In genomic region chr14:24085215-24085614, GRCh38 we compare ENCODE assay signal across 26 cellular contexts. TPM values are rescaled to one million over a fixed set of nuclear protein-coding genes. Genes with fewer than 3 reads are reported as not detected.
"Had no signal": no experiment of that assay in that cellular context is flagged by ENCODE, and none has a peak within 500 bp of the region (broad histone marks: within the 10 kb centered on the region; RNA-seq: fewer than 3 reads in every experiment).

No MANE protein-coding gene starts in this region.

- H3K4me3 Mint-ChIP-seq: memory B cell; natural killer cell treated with Interleukin-12 subunit alpha and Interleukin-12 subunit beta and Interleukin-15 and Interleukin-18, amount 100 ng/mL, for 72 hours; neural progenitor cell; stimulated activated memory B cell treated with anti-CD40 and anti-IgM and Interleukin-4, amounts not matched to agents 10 μg/mL and 1 μg/mL and 100 μg/mL, for 72 hours had no signal

- ATAC-seq: left lobe of liver; natural killer cell treated with Interleukin-12 subunit alpha and Interleukin-12 subunit beta and Interleukin-15 and Interleukin-18, amount 100 ng/mL, for 72 hours; psoas muscle; right cardiac atrium; stimulated activated memory B cell treated with anti-CD40 and anti-IgM and Interleukin-4, amounts not matched to agents 10 μg/mL and 1 μg/mL and 100 μg/mL, for 72 hours; stimulated activated naive CD8-positive, alpha-beta T cell treated with anti-CD3 and anti-CD28 coated beads, Interleukin-15, Interleukin-2, amounts not matched to agents 100 U/mL and 50 U/mL, for 24 hours had no signal

- DNase-seq: dermis blood vessel endothelial cell; effector memory CD4-positive, alpha-beta T cell; esophagus squamous epithelium; head of caudate nucleus; naive B cell; psoas muscle; right cardiac atrium; sigmoid colon; stimulated activated CD4-positive, alpha-beta T cell treated with anti-CD3 and anti-CD28 coated beads, Interleukin-2, amount 100 ng/mL, for 24 hours; stimulated activated CD4-positive, alpha-beta T cell treated with anti-CD3 and anti-CD28 coated beads, Interleukin-4, amount 100 ng/mL, for 24 hours; stimulated activated naive CD8-positive, alpha-beta T cell treated with anti-CD3 and anti-CD28 coated beads, Interleukin-15, Interleukin-2, amounts not matched to agents 100 U/mL and 50 U/mL, for 24 hours; upper lobe of left lung had no signal

- H3K36me3 Mint-ChIP-seq: memory B cell; naive B cell; natural killer cell treated with Interleukin-12 subunit alpha and Interleukin-12 subunit beta and Interleukin-15 and Interleukin-18, amount 100 ng/mL, for 72 hours; neural progenitor cell; stimulated activated memory B cell treated with anti-CD40 and anti-IgM and Interleukin-4, amounts not matched to agents 10 μg/mL and 1 μg/mL and 100 μg/mL, for 72 hours had no signal

- H3K27me3 Mint-ChIP-seq: memory B cell; naive B cell; stimulated activated memory B cell treated with anti-CD40 and anti-IgM and Interleukin-4, amounts not matched to agents 10 μg/mL and 1 μg/mL and 100 μg/mL, for 72 hours had no signal

- H3K9me3 Mint-ChIP-seq: memory B cell; naive B cell; natural killer cell treated with Interleukin-12 subunit alpha and Interleukin-12 subunit beta and Interleukin-15 and Interleukin-18, amount 100 ng/mL, for 72 hours; neural progenitor cell; stimulated activated memory B cell treated with anti-CD40 and anti-IgM and Interleukin-4, amounts not matched to agents 10 μg/mL and 1 μg/mL and 100 μg/mL, for 72 hours had no signal

- H3K27ac Mint-ChIP-seq: memory B cell; natural killer cell treated with Interleukin-12 subunit alpha and Interleukin-12 subunit beta and Interleukin-15 and Interleukin-18, amount 100 ng/mL, for 72 hours; neural progenitor cell; stimulated activated memory B cell treated with anti-CD40 and anti-IgM and Interleukin-4, amounts not matched to agents 10 μg/mL and 1 μg/mL and 100 μg/mL, for 72 hours had no signal

RNA-seq across cellular contexts. Expression of gene CPNE6, which starts 13.9 kb away (rescaled TPM):
- total RNA-seq: dermis blood vessel endothelial cell; endothelial cell of umbilical vein; epithelial cell of proximal tubule; esophagus squamous epithelium; liver; lung; mononuclear cell; natural killer cell treated with Interleukin-12 subunit alpha and Interleukin-12 subunit beta and Interleukin-15 and Interleukin-18, amount 100 ng/mL, for 72 hours; osteocyte; psoas muscle; renal cortical epithelial cell; skeletal muscle tissue; tibial nerve; upper lobe of left lung had no signal

RNA-seq across cellular contexts. Expression of gene CARMIL3, which starts 33.4 kb away (rescaled TPM):
- total RNA-seq: dermis blood vessel endothelial cell, endothelial cell of umbilical vein, epithelial cell of proximal tubule had no signal
